8 cellular contexts compared by ENCODE assay signal in genomic region chr5:68344447-68345111, GRCh38.
DNase-seq lines count a peak whose midpoint lies in the region; ATAC-seq and FAIRE-seq lines count a peak whose summit lies in the region.

No MANE protein-coding gene starts in this region.

- H3K4me1 ChIP-seq in CD4-positive, alpha-beta memory T cell (ENCODE audit: insufficient read depth, low read length) = peaks cover 20% of the 10 kb centered on the region

- no peak overlapping the region for H3K27ac ChIP-seq in CD4-positive, alpha-beta memory T cell (ENCODE audit: low read depth, low read length)

- DNase-seq in CD4-positive, alpha-beta memory T cell = peak in 4 of 5 donors; percentile 6 to 50 (median 10)
- DNase-seq in GM19240 (ENCODE audit: insufficient read length, low spot score) = peak; percentile 12
- DNase-seq in RCC 7860 (ENCODE audit: low spot score) = peak; percentile 77
- DNase-seq in fibroblast of gingiva (ENCODE audit: low read depth) = peak; percentile 47
- no peak for DNase-seq in NCI-H82 (lab: John Stamatoyannopoulos, UW)
- no peak for DNase-seq in NCI-H2196 treated with DMSO at 0.1 percent for 48 hours (lab: John Stamatoyannopoulos, UW; ENCODE audit: unreplicated experiment)

- peak overlapping the region in 1 of 8 donors; percentile 50 for H3K4me3 Mint-ChIP-seq in CD4-positive, alpha-beta memory T cell
- H3K4me3 Mint-ChIP-seq in stimulated activated naive CD8-positive, alpha-beta T cell treated with anti-CD3 and anti-CD28 coated beads, Interleukin-15, Interleukin-2, amounts not matched to agents 100 ng/mL and 50 ng/mL, for 24 hours = peak overlapping the region; percentile 2

- H3K4me1 Mint-ChIP-seq in CD4-positive, alpha-beta memory T cell = peaks cover 11 to 17% (median 16%) of the 10 kb centered on the region in 4 donors
- peaks cover 44% of the 10 kb centered on the region for H3K4me1 Mint-ChIP-seq in stimulated activated naive CD8-positive, alpha-beta T cell treated with anti-CD3 and anti-CD28 coated beads, Interleukin-15, Interleukin-2, amounts not matched to agents 100 ng/mL and 50 ng/mL, for 24 hours (ENCODE audit: low read depth)

- H3K9me3 Mint-ChIP-seq in CD4-positive, alpha-beta memory T cell = peaks cover 0 to 7% (median 2%) of the 10 kb centered on the region in 8 donors
- H3K9me3 Mint-ChIP-seq in stimulated activated naive CD8-positive, alpha-beta T cell treated with anti-CD3 and anti-CD28 coated beads, Interleukin-15, Interleukin-2, amounts not matched to agents 100 ng/mL and 50 ng/mL, for 24 hours = peaks cover 7% of the 10 kb centered on the region

- no peaks in the 10 kb centered on the region for H3K9me3 ChIP-seq in CD4-positive, alpha-beta memory T cell (ENCODE audit: control insufficient read depth in 1 of 2, low read length in 2 of 2)

- no peaks in the 10 kb centered on the region for H3K36me3 Mint-ChIP-seq in CD4-positive, alpha-beta memory T cell
- H3K36me3 Mint-ChIP-seq in stimulated activated naive CD8-positive, alpha-beta T cell treated with anti-CD3 and anti-CD28 coated beads, Interleukin-15, Interleukin-2, amounts not matched to agents 100 ng/mL and 50 ng/mL, for 24 hours (ENCODE audit: low read depth) = no peaks in the 10 kb centered on the region

- peaks cover 0 to 1% of the 10 kb centered on the region in 2 donors for H3K27me3 Mint-ChIP-seq in CD4-positive, alpha-beta memory T cell
- H3K27me3 Mint-ChIP-seq in stimulated activated naive CD8-positive, alpha-beta T cell treated with anti-CD3 and anti-CD28 coated beads, Interleukin-15, Interleukin-2, amounts not matched to agents 100 ng/mL and 50 ng/mL, for 24 hours = peaks cover 1% of the 10 kb centered on the region

- CTCF ChIA-PET in CD4-positive, alpha-beta memory T cell (lab: Charles Lee; ENCODE audit: partially characterized antibody) = no interaction called here

- POLR2A ChIA-PET in CD4-positive, alpha-beta memory T cell (lab: Charles Lee; ENCODE audit: partially characterized antibody) = no interaction called here

- peak overlapping the region in 1 of 7 donors; percentile 49 for H3K27ac Mint-ChIP-seq in CD4-positive, alpha-beta memory T cell
- H3K27ac Mint-ChIP-seq in stimulated activated naive CD8-positive, alpha-beta T cell treated with anti-CD3 and anti-CD28 coated beads, Interleukin-15, Interleukin-2, amounts not matched to agents 100 ng/mL and 50 ng/mL, for 24 hours = peak overlapping the region; percentile 17

- intact Hi-C loops in CD4-positive, alpha-beta memory T cell (cut with micrococcal nuclease) = loop anchor here (10.0 kb wide), 1 partner anchor 60 kb away; no protein-coding TSS in a partner anchor

- H3K36me3 ChIP-seq in CD4-positive, alpha-beta memory T cell (ENCODE audit: insufficient read depth, low read length) = no peaks in the 10 kb centered on the region

- no peaks in the 10 kb centered on the region for H3K27me3 ChIP-seq in CD4-positive, alpha-beta memory T cell (ENCODE audit: insufficient read depth, low read length)

- FAIRE-seq in RCC 7860 (lab: Jason Lieb, UNC) = peak; percentile 82

- ATAC-seq in HG02678 (IDR thresholded peaks at IDR 0.05; ENCODE audit: unreplicated experiment) = no peak

- H3K4me3 ChIP-seq in CD4-positive, alpha-beta memory T cell (ENCODE audit: low read length in 2 of 2) = no peak overlapping the region

Comparison
In these comparisons a context has a peak if more than half of its experiments do, and no peak if none do; other contexts are left out.
1. DNase-seq: peak in CD4-positive, alpha-beta memory T cell (4 of 5), GM19240 (single experiment), RCC 7860 (single experiment) and fibroblast of gingiva (single experiment); none in NCI-H82 (single experiment) and NCI-H2196 treated with DMSO at 0.1 percent for 48 hours (single experiment).